In genomic region chr1:167910530-167910929, GRCh38 we compare ENCODE assay signal across 24 cellular contexts. TPM values are rescaled to one million over a fixed set of nuclear protein-coding genes. Genes with fewer than 3 reads are reported as not detected.
DNase-seq lines count a peak whose midpoint lies in the region; ATAC-seq and TF ChIP-seq lines count a peak whose summit lies in the region.
"Had no signal": no experiment of that assay in that cellular context is flagged by ENCODE, and none has a peak within 500 bp of the region (broad histone marks: within the 10 kb centered on the region; RNA-seq: fewer than 3 reads in every experiment).

No MANE protein-coding gene starts in this region.

- ATAC-seq in activated CD4-positive, alpha-beta T cell treated with anti-CD3 and anti-CD28 coated beads for 36 hours = no peak
- ATAC-seq in left colon (peak; percentile 18), psoas muscle (peak; percentile 19 to 68 (median 50)), T-helper 17 cell (no peak)
- ATAC-seq: activated CD4-positive, CD25-positive, alpha-beta regulatory T cell treated with anti-CD3 and anti-CD28 coated beads, Interleukin-2, amount 50 U/mL, for 24 hours; activated CD8-positive, alpha-beta T cell treated with anti-CD3 and anti-CD28 coated beads for 36 hours; activated T-helper 17 cell treated with anti-CD3 and anti-CD28 coated beads, Interleukin-2, amount 50 U/mL, for 72 hours; naive thymus-derived CD4-positive, alpha-beta T cell had no signal

- H3K4me1 Mint-ChIP-seq in activated CD4-positive, alpha-beta T cell treated with anti-CD3 and anti-CD28 coated beads, Interleukin-2, amount 10 ng/mL, durations not matched to agents 24 days and 14 days = no peaks in the 10 kb centered on the region
- H3K4me1 Mint-ChIP-seq in activated CD4-positive, alpha-beta T cell treated with anti-CD3 and anti-CD28 coated beads for 36 hours = no peaks in the 10 kb centered on the region
- H3K4me1 Mint-ChIP-seq in chondrocyte (ENCODE audit: low read depth) (peaks cover 23% of the 10 kb centered on the region), T-helper 17 cell (no peaks in the 10 kb centered on the region)
- H3K4me1 Mint-ChIP-seq: activated naive CD4-positive, alpha-beta T cell treated with anti-CD3 and anti-CD28 coated beads, Interleukin-2, amount 10 ng/mL, durations not matched to agents 7 days and 5 days; activated T-helper 17 cell treated with anti-CD3 and anti-CD28 coated beads, Interleukin-2, amount 50 U/mL, for 72 hours had no signal

- peaks cover 2% of the 10 kb centered on the region for H3K36me3 Mint-ChIP-seq in activated CD4-positive, alpha-beta T cell treated with anti-CD3 and anti-CD28 coated beads, Interleukin-2, amount 10 ng/mL, durations not matched to agents 24 days and 14 days (ENCODE audit: low read depth)
- H3K36me3 Mint-ChIP-seq in activated CD4-positive, alpha-beta T cell treated with anti-CD3 and anti-CD28 coated beads for 36 hours (ENCODE audit: low read depth) = no peaks in the 10 kb centered on the region
- H3K36me3 Mint-ChIP-seq in chondrocyte (ENCODE audit: low read depth) (peaks cover 4% of the 10 kb centered on the region), T-helper 17 cell (ENCODE audit: low read depth) (no peaks in the 10 kb centered on the region)
- H3K36me3 Mint-ChIP-seq: activated naive CD4-positive, alpha-beta T cell treated with anti-CD3 and anti-CD28 coated beads, Interleukin-2, amount 10 ng/mL, durations not matched to agents 7 days and 5 days; CD4-positive, CD25-positive, alpha-beta regulatory T cell had no signal

- no peak overlapping the region for H3K27ac Mint-ChIP-seq in activated CD4-positive, alpha-beta T cell treated with anti-CD3 and anti-CD28 coated beads, Interleukin-2, amount 10 ng/mL, durations not matched to agents 24 days and 14 days
- H3K27ac Mint-ChIP-seq in activated CD4-positive, alpha-beta T cell treated with anti-CD3 and anti-CD28 coated beads for 36 hours = no peak overlapping the region
- H3K27ac Mint-ChIP-seq in chondrocyte (ENCODE audit: unreplicated experiment) = peak overlapping the region; percentile 5
- H3K27ac Mint-ChIP-seq in T-helper 17 cell = no peak overlapping the region
- H3K27ac Mint-ChIP-seq: activated CD8-positive, alpha-beta T cell treated with anti-CD3 and anti-CD28 coated beads for 36 hours; activated naive CD4-positive, alpha-beta T cell treated with anti-CD3 and anti-CD28 coated beads, Interleukin-2, amount 10 ng/mL, durations not matched to agents 7 days and 5 days; activated T-helper 17 cell treated with anti-CD3 and anti-CD28 coated beads, Interleukin-2, amount 50 U/mL, for 72 hours; brain; CD4-positive, CD25-positive, alpha-beta regulatory T cell; naive thymus-derived CD4-positive, alpha-beta T cell; stimulated activated naive B cell treated with anti-CD40 and anti-IgM and Interleukin-4, amounts not matched to agents 10 μg/mL and 1 μg/mL and 100 μg/mL, for 72 hours had no signal

- CTCF ChIA-PET in activated CD4-positive, alpha-beta T cell treated with anti-CD3 and anti-CD28 coated beads for 36 hours (lab: Charles Lee) = interaction anchor here (0.6 kb wide), 1 partner anchor 225 kb away, joined by 3 read pairs; no protein-coding TSS in a partner anchor

- peaks cover 0 to 9% of the 10 kb centered on the region in 2 donors for H3K36me3 ChIP-seq in psoas muscle (ENCODE audit: insufficient read depth in 1 of 2, low read depth in 1 of 2)

- peak; percentile 37 for DNase-seq in activated CD4-positive, alpha-beta T cell treated with anti-CD3 and anti-CD28 coated beads, Interleukin-2, amount 10 ng/mL, durations not matched to agents 24 days and 14 days
- no peak for DNase-seq in activated CD4-positive, alpha-beta T cell treated with anti-CD3 and anti-CD28 coated beads for 36 hours
- DNase-seq in chondrocyte (ENCODE audit: low spot score) (no peak), left colon (no peak), psoas muscle (no peak), HuH-7.5 (ENCODE audit: low spot score) (no peak), T-helper 17 cell (no peak), dorsolateral prefrontal cortex (no peak)
- DNase-seq: 8988T; activated CD8-positive, alpha-beta T cell treated with anti-CD3 and anti-CD28 coated beads for 36 hours; activated naive CD4-positive, alpha-beta T cell treated with anti-CD3 and anti-CD28 coated beads, Interleukin-2, amount 10 ng/mL, durations not matched to agents 7 days and 5 days; CD4-positive, CD25-positive, alpha-beta regulatory T cell; effector CD4-positive, alpha-beta T cell; midbrain; naive thymus-derived CD4-positive, alpha-beta T cell; NCI-H1105 treated with DMSO at 0.1 percent for 48 hours; NCI-H187 treated with DMSO at 0.1 percent for 48 hours; NCI-H2171; stimulated activated naive B cell treated with anti-CD40 and anti-IgM and Interleukin-4, amounts not matched to agents 10 μg/mL and 1 μg/mL and 100 μg/mL, for 72 hours had no signal

- no peaks in the 10 kb centered on the region for H3K9me3 ChIP-seq in psoas muscle
- no peaks in the 10 kb centered on the region for H3K9me3 ChIP-seq in T-helper 17 cell (ENCODE audit: control insufficient read depth, low read length, poor library complexity, severe bottlenecking)

- peaks cover 13% of the 10 kb centered on the region for H3K27me3 Mint-ChIP-seq in activated CD4-positive, alpha-beta T cell treated with anti-CD3 and anti-CD28 coated beads, Interleukin-2, amount 10 ng/mL, durations not matched to agents 24 days and 14 days
- peaks cover 5% of the 10 kb centered on the region for H3K27me3 Mint-ChIP-seq in activated CD4-positive, alpha-beta T cell treated with anti-CD3 and anti-CD28 coated beads for 36 hours
- H3K27me3 Mint-ChIP-seq in chondrocyte (ENCODE audit: low read depth) (no peaks in the 10 kb centered on the region), T-helper 17 cell (no peaks in the 10 kb centered on the region)
- H3K27me3 Mint-ChIP-seq: activated CD8-positive, alpha-beta T cell treated with anti-CD3 and anti-CD28 coated beads for 36 hours; stimulated activated naive B cell treated with anti-CD40 and anti-IgM and Interleukin-4, amounts not matched to agents 10 μg/mL and 1 μg/mL and 100 μg/mL, for 72 hours had no signal

- H3K4me3 Mint-ChIP-seq in activated CD4-positive, alpha-beta T cell treated with anti-CD3 and anti-CD28 coated beads, Interleukin-2, amount 10 ng/mL, durations not matched to agents 24 days and 14 days = no peak overlapping the region
- no peak overlapping the region for H3K4me3 Mint-ChIP-seq in activated CD4-positive, alpha-beta T cell treated with anti-CD3 and anti-CD28 coated beads for 36 hours
- H3K4me3 Mint-ChIP-seq in chondrocyte (ENCODE audit: unreplicated experiment) (no peak overlapping the region), T-helper 17 cell (no peak overlapping the region)
- H3K4me3 Mint-ChIP-seq: activated CD8-positive, alpha-beta T cell treated with anti-CD3 and anti-CD28 coated beads for 36 hours; activated naive CD4-positive, alpha-beta T cell treated with anti-CD3 and anti-CD28 coated beads, Interleukin-2, amount 10 ng/mL, durations not matched to agents 7 days and 5 days; activated T-helper 17 cell treated with anti-CD3 and anti-CD28 coated beads, Interleukin-2, amount 50 U/mL, for 72 hours; brain; CD4-positive, CD25-positive, alpha-beta regulatory T cell; stimulated activated naive B cell treated with anti-CD40 and anti-IgM and Interleukin-4, amounts not matched to agents 10 μg/mL and 1 μg/mL and 100 μg/mL, for 72 hours had no signal

- no peaks in the 10 kb centered on the region for H3K4me1 ChIP-seq in psoas muscle

- POLR2A ChIA-PET in activated CD4-positive, alpha-beta T cell treated with anti-CD3 and anti-CD28 coated beads for 36 hours (lab: Charles Lee) = interaction anchor here (0.6 kb wide), 1 partner anchor 203 kb away, joined by 7 read pairs; no protein-coding TSS in a partner anchor

- 65 to 67% (median 66%) methylated on average over 2 of the region's 2 CpGs for WGBS in psoas muscle, 3 donors

- H3K4me3 ChIP-seq in psoas muscle (no peak overlapping the region), dorsolateral prefrontal cortex (no peak overlapping the region)

- no peak overlapping the region for H3K27ac ChIP-seq in psoas muscle
- no peak overlapping the region for H3K27ac ChIP-seq in dorsolateral prefrontal cortex

- H3K27me3 ChIP-seq in psoas muscle (ENCODE audit: insufficient read depth in 3 of 3, low read length in 2 of 3) (no peaks in the 10 kb centered on the region), dorsolateral prefrontal cortex (no peaks in the 10 kb centered on the region)

- intact Hi-C loops in activated CD4-positive, alpha-beta T cell treated with anti-CD3 and anti-CD28 coated beads, Interleukin-2, amount 10 ng/mL, durations not matched to agents 24 days and 14 days (cut with micrococcal nuclease) = no loop called here
- intact Hi-C loops in activated CD4-positive, alpha-beta T cell treated with anti-CD3 and anti-CD28 coated beads for 36 hours (cut with DNase I, micrococcal nuclease) = no loop called here
- intact Hi-C loops in left colon (cut with DNase I, micrococcal nuclease) (no loop called here), psoas muscle (cut with DNase I) (no loop called here), dorsolateral prefrontal cortex (cut with DNase I) (no loop called here)

- H3K9me3 Mint-ChIP-seq in activated CD4-positive, alpha-beta T cell treated with anti-CD3 and anti-CD28 coated beads, Interleukin-2, amount 10 ng/mL, durations not matched to agents 24 days and 14 days = peaks cover 10% of the 10 kb centered on the region
- H3K9me3 Mint-ChIP-seq in activated CD4-positive, alpha-beta T cell treated with anti-CD3 and anti-CD28 coated beads for 36 hours (ENCODE audit: low read depth) = peaks cover 10% of the 10 kb centered on the region
- H3K9me3 Mint-ChIP-seq in chondrocyte (ENCODE audit: low read depth) = peaks cover 9% of the 10 kb centered on the region

- TF ChIP-seq CTCF in chondrocyte (IDR thresholded peaks at IDR 0.05) (no peak), psoas muscle (IDR thresholded peaks at IDR 0.05) (no peak), dorsolateral prefrontal cortex (IDR thresholded peaks at IDR 0.05 in 54 of 56, conservative IDR thresholded peaks at IDR 0.05 in 2 of 56; ENCODE audit: low read depth in 1 of 56, partially characterized antibody in 56 of 56) (no peak)

RNA-seq across cellular contexts. Expression of gene ADCY10, which starts 3.4 kb away (rescaled TPM):
- total RNA-seq in activated CD4-positive, alpha-beta T cell treated with anti-CD3 and anti-CD28 coated beads, Interleukin-2, amount 10 ng/mL, durations not matched to agents 24 days and 14 days = 0.09 and 0.19 TPM in 2 replicates
- under 1 TPM; 0.11 to 0.30 TPM for total RNA-seq in activated CD4-positive, alpha-beta T cell treated with anti-CD3 and anti-CD28 coated beads for 36 hours
- total RNA-seq in chondrocyte (0.07 to 0.51 TPM (median 0.10 TPM) in 3 replicates), left colon (under 1 TPM; 0.42 to 0.64 TPM), psoas muscle (under 1 TPM; 0.17 to 0.54 (median 0.20) TPM), T-helper 17 cell (1 to 10 TPM in 1 of 2 donors, under 1 TPM in 1; 0.99 to 1.4 TPM), dorsolateral prefrontal cortex (1 to 10 TPM in 107 of 120 experiments, under 1 TPM in 13; 0.29 to 8.2 (median 2.1) TPM)
- under 1 TPM; 0.01 to 0.10 (median 0.09) TPM for polyA plus RNA-seq in psoas muscle
- total RNA-seq: epithelial cell of proximal tubule, SK-MEL-5 had no signal
- polyA plus RNA-seq: CD4-positive, CD25-positive, alpha-beta regulatory T cell had no signal

RNA-seq across cellular contexts. Expression of gene DCAF6, which starts 26.0 kb away (rescaled TPM):
- total RNA-seq in activated CD4-positive, alpha-beta T cell treated with anti-CD3 and anti-CD28 coated beads, Interleukin-2, amount 10 ng/mL, durations not matched to agents 24 days and 14 days = 20.6 and 24.1 TPM in 2 replicates
- total RNA-seq in activated CD4-positive, alpha-beta T cell treated with anti-CD3 and anti-CD28 coated beads for 36 hours = 10 to 100 TPM; 25.6 to 28.8 TPM
- total RNA-seq in chondrocyte (48.0 to 53.2 TPM (median 49.4 TPM) in 3 replicates), left colon (10 to 100 TPM; 60.0 to 60.2 TPM), psoas muscle (100 to 1,000 TPM; 259 to 396 (median 327) TPM), T-helper 17 cell (10 to 100 TPM; 24.1 to 26.9 TPM), dorsolateral prefrontal cortex (100 to 1,000 TPM in 61 of 120 experiments, 10 to 100 TPM in 59; 42.0 to 151 (median 100) TPM)
- polyA plus RNA-seq in psoas muscle = 100 to 1,000 TPM in 2 of 3 donors, 10 to 100 TPM in 1; 71.0 to 369 (median 240) TPM

RNA-seq across cellular contexts. Expression of gene MPC2, which starts 26.3 kb away (rescaled TPM):
- 32.2 and 38.9 TPM in 2 replicates for total RNA-seq in activated CD4-positive, alpha-beta T cell treated with anti-CD3 and anti-CD28 coated beads, Interleukin-2, amount 10 ng/mL, durations not matched to agents 24 days and 14 days
- 10 to 100 TPM; 42.5 to 60.4 TPM for total RNA-seq in activated CD4-positive, alpha-beta T cell treated with anti-CD3 and anti-CD28 coated beads for 36 hours
- total RNA-seq in chondrocyte (50.4 to 65.1 TPM (median 51.6 TPM) in 3 replicates), left colon (100 to 1,000 TPM; 162 to 164 TPM), psoas muscle (100 to 1,000 TPM; 112 to 207 (median 181) TPM), T-helper 17 cell (10 to 100 TPM; 42.3 to 42.8 TPM), dorsolateral prefrontal cortex (100 to 1,000 TPM in 10 of 120 experiments, 10 to 100 TPM in 110; 40.6 to 121 (median 76.7) TPM)
- polyA plus RNA-seq in psoas muscle = 100 to 1,000 TPM in 2 of 3 donors, 10 to 100 TPM in 1; 94.0 to 153 (median 122) TPM

Comparison
In these comparisons a context has a peak if more than half of its experiments do, and no peak if none do; other contexts are left out.
1. ATAC-seq: peak in left colon (single experiment) and psoas muscle (4 of 4); none in activated CD4-positive, alpha-beta T cell treated with anti-CD3 and anti-CD28 coated beads for 36 hours (single experiment) and T-helper 17 cell (single experiment).